In the genomic region with DNA sequence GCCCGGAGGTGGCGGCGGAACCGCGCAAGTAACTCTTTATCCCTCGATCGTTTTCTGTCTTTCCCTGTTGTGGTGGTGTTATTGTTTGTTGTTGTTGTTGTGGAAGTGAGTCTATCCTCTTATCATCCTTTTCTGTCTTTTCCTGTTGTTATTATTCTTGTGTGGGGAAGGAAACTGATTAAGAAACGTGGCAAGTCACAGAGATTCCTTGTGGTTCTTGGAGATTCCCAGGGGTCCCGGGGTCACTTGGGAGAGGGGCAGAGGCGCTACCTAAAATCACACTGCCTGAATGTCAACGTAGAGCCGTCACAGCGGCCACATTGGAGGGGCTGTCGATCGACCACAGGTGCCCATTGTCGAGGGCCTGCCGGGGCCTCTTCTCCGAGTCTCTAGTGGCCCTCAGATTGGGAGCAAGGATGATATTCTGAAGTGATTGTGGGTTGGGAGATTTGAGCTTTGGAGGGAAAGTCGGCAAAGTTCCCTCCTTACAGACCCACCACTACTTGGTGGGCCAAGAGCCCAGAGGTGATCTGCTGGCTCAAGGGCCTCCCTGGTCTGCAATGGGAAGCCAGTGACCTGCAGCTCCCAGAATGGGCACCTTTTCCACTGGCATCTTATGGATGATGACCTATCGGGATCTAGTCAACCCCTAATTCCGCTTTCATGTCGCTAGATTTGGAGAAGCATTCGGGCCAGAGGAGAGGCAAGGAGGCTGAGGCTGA, we compare ENCODE assay signal across 8 cellular contexts. TPM values are rescaled to one million over a fixed set of nuclear protein-coding genes. Genes with fewer than 3 reads are reported as not detected.
DNase-seq lines count a peak whose midpoint lies in the region; ATAC-seq and TF ChIP-seq lines count a peak whose summit lies in the region.

No MANE protein-coding gene starts in this region.

- H3K27ac ChIP-seq in AG04450 (ENCODE audit: low read depth, low read length) = no peak overlapping the region
- no peak overlapping the region for H3K27ac ChIP-seq in KMS-11
- H3K27ac ChIP-seq in colonic mucosa = peak overlapping the region; percentile 94

- TF ChIP-seq CTCF in AG04450 (IDR thresholded peaks at IDR 0.05; ENCODE audit: low read depth, low read length) (no peak), KMS-11 (conservative IDR thresholded peaks at IDR 0.05; ENCODE audit: low read depth, low read length) (no peak), colonic mucosa (IDR thresholded peaks at IDR 0.05) (no peak)

- H3K9ac ChIP-seq in KMS-11 = peak overlapping the region; percentile 90
- H3K9ac ChIP-seq in colonic mucosa (ENCODE audit: low read depth in 2 of 2, low read length in 2 of 2) = peak overlapping the region; percentile 74 to 87
- H3K9ac ChIP-seq in mucosa of stomach (ENCODE audit: low read length) = peak overlapping the region; percentile 95

- no peaks in the 10 kb centered on the region for H3K27me3 ChIP-seq in AG04450 (ENCODE audit: control insufficient read depth, insufficient read depth, low read length)
- no peaks in the 10 kb centered on the region for H3K27me3 ChIP-seq in KMS-11 (ENCODE audit: insufficient read depth, low read depth)
- no peaks in the 10 kb centered on the region for H3K27me3 ChIP-seq in colonic mucosa
- no peaks in the 10 kb centered on the region for H3K27me3 ChIP-seq in mucosa of stomach (ENCODE audit: control insufficient read depth, insufficient read depth, low read length)

- H3K79me2 ChIP-seq in KMS-11 (ENCODE audit: insufficient read depth, low read depth) = no peaks in the 10 kb centered on the region

- H3K9me3 ChIP-seq in AG04450 (ENCODE audit: control insufficient read depth, insufficient read depth, low read length) (no peaks in the 10 kb centered on the region; the same call in 1 of the 2 replicates), colonic mucosa (no peaks in the 10 kb centered on the region), mucosa of stomach (ENCODE audit: control insufficient read depth, low read length) (no peaks in the 10 kb centered on the region)

- no peak for ATAC-seq in GM19467 (IDR thresholded peaks at IDR 0.05; ENCODE audit: unreplicated experiment)

- H3K4me3 ChIP-seq in AG04450 (ENCODE audit: low read depth, low read length) (peak overlapping the region; percentile 82), KMS-11 (IDR thresholded peaks at IDR 0.05; ENCODE audit: insufficient read depth, low read depth, low read length) (peak overlapping the region; percentile 26), colonic mucosa (peak overlapping the region; percentile 84), mucosa of stomach (ENCODE audit: low read length) (peak overlapping the region; percentile 28)

- H3K36me3 ChIP-seq in KMS-11 (ENCODE audit: insufficient read depth) (no peaks in the 10 kb centered on the region), colonic mucosa (no peaks in the 10 kb centered on the region), mucosa of stomach (ENCODE audit: control insufficient read depth, insufficient read depth, low read length) (no peaks in the 10 kb centered on the region)

- peak overlapping the region; percentile 98 for H2AFZ ChIP-seq in KMS-11 (ENCODE audit: low read depth)

- H3K4me1 ChIP-seq in KMS-11 (ENCODE audit: low read depth, poor library complexity, severe bottlenecking) (peaks cover 30% of the 10 kb centered on the region), colonic mucosa (peaks cover 7% of the 10 kb centered on the region), mucosa of stomach (ENCODE audit: control insufficient read depth, insufficient read depth, low read length) (peaks cover 20% of the 10 kb centered on the region)

- POLR2A ChIA-PET in AG04450 (lab: Yijun Ruan, JAX) = interaction anchor here (0.6 kb wide), 1 partner anchor 143 kb away, joined by 4 read pairs; no protein-coding TSS in a partner anchor

- peak overlapping the region; percentile 95 for H3K4me2 ChIP-seq in KMS-11

- intact Hi-C loops in colonic mucosa (cut with DNase I) = loop anchor here (10.0 kb wide), 1 partner anchor 227 kb away; no protein-coding TSS in a partner anchor

- DNase-seq in AG04450 (ENCODE audit: low read depth, low spot score) (no peak), colonic mucosa (no peak), activated gamma-delta T cell (lab: John Stamatoyannopoulos, UW) (no peak), hippocampal formation (lab: John Stamatoyannopoulos, UW) (no peak), Ammon's horn (ENCODE audit: low spot score) (no peak)

- CTCF ChIA-PET in AG04450 (lab: Charles Lee) = interaction anchor here (0.8 kb wide), 1 partner anchor 120 kb away, joined by 3 read pairs; no protein-coding TSS in a partner anchor

- H4K20me1 ChIP-seq in KMS-11 (ENCODE audit: insufficient read depth) = no peaks in the 10 kb centered on the region

RNA-seq across cellular contexts. Expression of gene PARP14, which starts 0.8 kb away (rescaled TPM):
- 23.5 and 29.3 TPM in 2 replicates for polyA plus RNA-seq in AG04450 (2011; rRNA removed)
- 40.1 and 48.0 TPM in 2 replicates for polyA minus RNA-seq in AG04450 (2011; rRNA and poly(A)+ RNA removed)
- total RNA-seq in colonic mucosa = 10 to 100 TPM; 22.8 to 35.9 TPM

Comparison
In these comparisons a context has a peak if more than half of its experiments do, and no peak if none do; other contexts are left out.
1. H3K4me3 ChIP-seq: peak in every context shown above with its lines; median percentile 84 in colonic mucosa; 82 in AG04450; 28 in mucosa of stomach; 26 in KMS-11.